In genomic region chr4:76036855-76037254, GRCh38 we compare ENCODE assay signal across 1 cellular context.
TF ChIP-seq lines count a peak whose summit lies in the region.

No MANE protein-coding gene starts in this region.

TF ChIP-seq in HepG2, 621 proteins besides CTCF, POLR2A, EP300 and RAD21:
- TF ChIP-seq ZC3H13 (CRISPR knock-in tag; IDR thresholded peaks at IDR 0.05) = no peak
- no peak for TF ChIP-seq ZNF674 (CRISPR knock-in tag; IDR thresholded peaks at IDR 0.05; ENCODE audit: low read depth)
- no peak for TF ChIP-seq KDM5A (IDR thresholded peaks at IDR 0.05; ENCODE audit: borderline replicate concordance, low read length)
- TF ChIP-seq ETV6 (CRISPR knock-in tag; conservative IDR thresholded peaks at IDR 0.05) = no peak
- TF ChIP-seq FIP1L1 (IDR thresholded peaks at IDR 0.05; ENCODE audit: borderline replicate concordance, insufficient read depth, low read depth, low read length) = no peak
- TF ChIP-seq HMG20B (CRISPR knock-in tag; conservative IDR thresholded peaks at IDR 0.05) = no peak
- no peak for TF ChIP-seq CEBPG (CRISPR knock-in tag; IDR thresholded peaks at IDR 0.05)
- no peak for TF ChIP-seq ZBTB25 (CRISPR knock-in tag; IDR thresholded peaks at IDR 0.05)
- TF ChIP-seq ZFP36L2 (CRISPR knock-in tag; IDR thresholded peaks at IDR 0.05) = no peak
- no peak for TF ChIP-seq ZMYM4 (CRISPR knock-in tag; IDR thresholded peaks at IDR 0.05)
- no peak for TF ChIP-seq CBX2 (IDR thresholded peaks at IDR 0.05; ENCODE audit: low read depth, low read length)
- no peak for TF ChIP-seq CBX2 (CRISPR knock-in tag; IDR thresholded peaks at IDR 0.05; ENCODE audit: low read depth)
- TF ChIP-seq, protein P1, sequence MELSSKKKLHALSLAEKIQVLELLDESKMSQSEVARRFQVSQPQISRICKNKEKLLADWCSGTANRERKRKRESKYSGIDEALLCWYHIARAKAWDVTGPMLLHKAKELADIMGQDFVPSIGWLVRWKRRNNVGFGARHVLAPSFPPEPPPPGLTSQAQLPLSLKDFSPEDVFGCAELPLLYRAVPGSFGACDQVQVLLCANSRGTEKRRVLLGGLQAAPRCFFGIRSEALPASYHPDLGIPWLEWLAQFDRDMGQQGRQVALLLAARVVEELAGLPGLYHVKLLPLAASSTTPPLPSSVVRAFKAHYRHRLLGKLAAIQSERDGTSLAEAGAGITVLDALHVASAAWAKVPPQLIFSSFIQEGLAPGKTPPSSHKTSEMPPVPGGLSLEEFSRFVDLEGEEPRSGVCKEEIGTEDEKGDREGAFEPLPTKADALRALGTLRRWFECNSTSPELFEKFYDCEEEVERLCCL (CRISPR knock-in tag; IDR thresholded peaks at IDR 0.05; ENCODE audit: borderline replicate concordance) = no peak
- TF ChIP-seq TOPORS (CRISPR knock-in tag; IDR thresholded peaks at IDR 0.05) = no peak
- no peak for TF ChIP-seq ZNF230 (CRISPR knock-in tag; IDR thresholded peaks at IDR 0.05)
- TF ChIP-seq HOXA5 (CRISPR knock-in tag; IDR thresholded peaks at IDR 0.05) = no peak
- TF ChIP-seq RBM39 (IDR thresholded peaks at IDR 0.05; ENCODE audit: low read depth, low read length, poor library complexity, severe bottlenecking) = no peak
- no peak for TF ChIP-seq STAG1 (CRISPR knock-in tag; IDR thresholded peaks at IDR 0.05)
- TF ChIP-seq, protein P2, sequence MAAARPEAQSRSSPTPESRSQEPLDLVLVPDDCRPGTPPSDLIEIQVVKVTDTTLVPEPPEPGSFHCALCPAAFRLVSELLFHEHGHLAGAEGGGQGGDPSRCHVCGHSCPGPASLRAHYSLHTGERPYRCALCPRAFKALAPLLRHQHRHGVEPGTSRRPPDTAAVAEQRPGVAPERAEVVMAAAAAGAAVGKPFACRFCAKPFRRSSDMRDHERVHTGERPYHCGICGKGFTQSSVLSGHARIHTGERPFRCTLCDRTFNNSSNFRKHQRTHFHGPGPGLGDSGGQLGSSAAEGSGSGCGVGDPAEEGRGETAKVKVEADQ (CRISPR knock-in tag; IDR thresholded peaks at IDR 0.05; ENCODE audit: borderline replicate concordance) = no peak
- TF ChIP-seq, protein P3, sequence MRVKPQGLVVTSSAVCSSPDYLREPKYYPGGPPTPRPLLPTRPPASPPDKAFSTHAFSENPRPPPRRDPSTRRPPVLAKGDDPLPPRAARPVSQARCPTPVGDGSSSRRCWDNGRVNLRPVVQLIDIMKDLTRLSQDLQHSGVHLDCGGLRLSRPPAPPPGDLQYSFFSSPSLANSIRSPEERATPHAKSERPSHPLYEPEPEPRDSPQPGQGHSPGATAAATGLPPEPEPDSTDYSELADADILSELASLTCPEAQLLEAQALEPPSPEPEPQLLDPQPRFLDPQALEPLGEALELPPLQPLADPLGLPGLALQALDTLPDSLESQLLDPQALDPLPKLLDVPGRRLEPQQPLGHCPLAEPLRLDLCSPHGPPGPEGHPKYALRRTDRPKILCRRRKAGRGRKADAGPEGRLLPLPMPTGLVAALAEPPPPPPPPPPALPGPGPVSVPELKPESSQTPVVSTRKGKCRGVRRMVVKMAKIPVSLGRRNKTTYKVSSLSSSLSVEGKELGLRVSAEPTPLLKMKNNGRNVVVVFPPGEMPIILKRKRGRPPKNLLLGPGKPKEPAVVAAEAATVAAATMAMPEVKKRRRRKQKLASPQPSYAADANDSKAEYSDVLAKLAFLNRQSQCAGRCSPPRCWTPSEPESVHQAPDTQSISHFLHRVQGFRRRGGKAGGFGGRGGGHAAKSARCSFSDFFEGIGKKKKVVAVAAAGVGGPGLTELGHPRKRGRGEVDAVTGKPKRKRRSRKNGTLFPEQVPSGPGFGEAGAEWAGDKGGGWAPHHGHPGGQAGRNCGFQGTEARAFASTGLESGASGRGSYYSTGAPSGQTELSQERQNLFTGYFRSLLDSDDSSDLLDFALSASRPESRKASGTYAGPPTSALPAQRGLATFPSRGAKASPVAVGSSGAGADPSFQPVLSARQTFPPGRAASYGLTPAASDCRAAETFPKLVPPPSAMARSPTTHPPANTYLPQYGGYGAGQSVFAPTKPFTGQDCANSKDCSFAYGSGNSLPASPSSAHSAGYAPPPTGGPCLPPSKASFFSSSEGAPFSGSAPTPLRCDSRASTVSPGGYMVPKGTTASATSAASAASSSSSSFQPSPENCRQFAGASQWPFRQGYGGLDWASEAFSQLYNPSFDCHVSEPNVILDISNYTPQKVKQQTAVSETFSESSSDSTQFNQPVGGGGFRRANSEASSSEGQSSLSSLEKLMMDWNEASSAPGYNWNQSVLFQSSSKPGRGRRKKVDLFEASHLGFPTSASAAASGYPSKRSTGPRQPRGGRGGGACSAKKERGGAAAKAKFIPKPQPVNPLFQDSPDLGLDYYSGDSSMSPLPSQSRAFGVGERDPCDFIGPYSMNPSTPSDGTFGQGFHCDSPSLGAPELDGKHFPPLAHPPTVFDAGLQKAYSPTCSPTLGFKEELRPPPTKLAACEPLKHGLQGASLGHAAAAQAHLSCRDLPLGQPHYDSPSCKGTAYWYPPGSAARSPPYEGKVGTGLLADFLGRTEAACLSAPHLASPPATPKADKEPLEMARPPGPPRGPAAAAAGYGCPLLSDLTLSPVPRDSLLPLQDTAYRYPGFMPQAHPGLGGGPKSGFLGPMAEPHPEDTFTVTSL (CRISPR knock-in tag; IDR thresholded peaks at IDR 0.05; ENCODE audit: borderline replicate concordance) = no peak
- TF ChIP-seq SOX13 (IDR thresholded peaks at IDR 0.05) = no peak
- no peak for TF ChIP-seq SOX13 (CRISPR knock-in tag; conservative IDR thresholded peaks at IDR 0.05 in 1 of 2, IDR thresholded peaks at IDR 0.05 in 1 of 2)
